In genomic region chr12:53265783-53266182, GRCh38 we compare ENCODE assay signal across 2 cellular contexts.
TF ChIP-seq lines count a peak whose summit lies in the region.

No MANE protein-coding gene starts in this region.

TF ChIP-seq in A549, 52 proteins besides CTCF, POLR2A, EP300 and RAD21:
- TF ChIP-seq REST (IDR thresholded peaks at IDR 0.05) (no peak), MAFK (IDR thresholded peaks at IDR 0.05; ENCODE audit: partially characterized antibody) (peak; percentile 89)

TF ChIP-seq in HCT116, 20 proteins besides CTCF, POLR2A, EP300 and RAD21 (continued from another document):
- TF ChIP-seq REST (IDR thresholded peaks at IDR 0.05; ENCODE audit: low read depth), result no peak
- TF ChIP-seq SRF (IDR thresholded peaks at IDR 0.05; ENCODE audit: low read depth), result no peak
- TF ChIP-seq SP1 (IDR thresholded peaks at IDR 0.05; ENCODE audit: low read depth), result peak; percentile 38; the same call in 1 of the 2 replicates
- TF ChIP-seq JUND (IDR thresholded peaks at IDR 0.05), result peak; percentile 54; the same call in 1 of the 2 replicates
